ENCODE assay signal across 15 cellular contexts in genomic region chr2:217010173-217010572, GRCh38.
A peak's percentile ranks its signal among the peaks of the same experiment; 100 is the strongest.
DNase-seq lines count a peak whose midpoint lies in the region; ATAC-seq and TF ChIP-seq lines count a peak whose summit lies in the region.
"Had no signal": no experiment of that assay in that cellular context is flagged by ENCODE, and none has a peak within 500 bp of the region (broad histone marks: within the 10 kb centered on the region; RNA-seq: fewer than 3 reads in every experiment).

No MANE protein-coding gene starts in this region.

- H3K9me3 ChIP-seq in hepatocyte (ENCODE audit: low read depth): no peaks in the 10 kb centered on the region
- no peaks in the 10 kb centered on the region for H3K9me3 ChIP-seq in mesenchymal stem cell (ENCODE audit: control insufficient read depth, low read length)

- H4K91ac ChIP-seq in mesenchymal stem cell (ENCODE audit: low read length): no peak overlapping the region

- no peak overlapping the region for H3K4me3 ChIP-seq in hepatocyte
- H3K4me3 ChIP-seq in mesenchymal stem cell (ENCODE audit: insufficient read depth in 1 of 2, low read depth in 1 of 2, low read length in 2 of 2): no peak overlapping the region
- H3K4me3 ChIP-seq: BLaER1 treated with 17β-estradiol and CSF1 and Interleukin-3, amounts not matched to agents 10 nM and 100 nM; GM23248 had no signal

- H3K4me1 Mint-ChIP-seq in WTC11: peaks cover 14% of the 10 kb centered on the region
- peaks cover 2% of the 10 kb centered on the region for H3K4me1 Mint-ChIP-seq in activated naive CD8-positive, alpha-beta T cell treated with anti-CD3 and anti-CD28 coated beads for 36 hours
- H3K4me1 Mint-ChIP-seq: CD4-positive, CD25-positive, alpha-beta regulatory T cell had no signal

- no peak overlapping the region for H2BK12ac ChIP-seq in mesenchymal stem cell (ENCODE audit: low read length in 2 of 2)

- peak overlapping the region in 1 of 2 experiments; percentile 34 for H3K18ac ChIP-seq in mesenchymal stem cell (ENCODE audit: low read depth in 1 of 2, low read length in 2 of 2)

- no peak overlapping the region for H3K4me2 ChIP-seq in hepatocyte
- H3K4me2 ChIP-seq in mesenchymal stem cell (ENCODE audit: low read length, poor library complexity, severe bottlenecking): no peak overlapping the region
- H3K4me2 ChIP-seq: BLaER1 treated with 17β-estradiol and CSF1 and Interleukin-3, amounts not matched to agents 10 nM and 100 nM had no signal

- no peak overlapping the region for H4K8ac ChIP-seq in mesenchymal stem cell (ENCODE audit: low read length)

- no peaks in the 10 kb centered on the region for H3K9me3 Mint-ChIP-seq in WTC11
- no peaks in the 10 kb centered on the region for H3K9me3 Mint-ChIP-seq in activated naive CD8-positive, alpha-beta T cell treated with anti-CD3 and anti-CD28 coated beads for 36 hours

- H3K9me2 ChIP-seq in hepatocyte (replicated peaks; ENCODE audit: insufficient read depth): no peaks in the 10 kb centered on the region

- DNase-seq in DMS53 (lab: John Stamatoyannopoulos, UW): peak; percentile 4
- DNase-seq in DMS53 treated with DMSO at 0.1 percent for 48 hours (lab: John Stamatoyannopoulos, UW; ENCODE audit: unreplicated experiment): no peak
- DNase-seq in WTC11 (ENCODE audit: low spot score): no peak
- peak; percentile 13 for DNase-seq in hepatocyte (ENCODE audit: low spot score)
- peak; percentile 34 for DNase-seq in mesenchymal stem cell
- DNase-seq in activated naive CD8-positive, alpha-beta T cell treated with anti-CD3 and anti-CD28 coated beads for 36 hours: no peak
- DNase-seq: 8988T; ACHN; CD4-positive, CD25-positive, alpha-beta regulatory T cell; DMS 273 treated with DMSO at 0.1 percent for 48 hours; GF-D8; GM23248; H7 had no signal

- H2BK15ac ChIP-seq in mesenchymal stem cell (ENCODE audit: low read depth, poor library complexity, severe bottlenecking): no peak overlapping the region

- H3K23ac ChIP-seq in mesenchymal stem cell (ENCODE audit: low read length in 2 of 2): no peak overlapping the region

- H3K36me3 ChIP-seq in hepatocyte (replicated peaks; ENCODE audit: insufficient read depth, low read depth): no peaks in the 10 kb centered on the region
- H3K36me3 ChIP-seq in mesenchymal stem cell (ENCODE audit: control insufficient read depth in 1 of 2, insufficient read depth in 2 of 2, low read depth in 1 of 2, low read length in 2 of 2): no peaks in the 10 kb centered on the region
- H3K36me3 ChIP-seq: BLaER1 treated with 17β-estradiol and CSF1 and Interleukin-3, amounts not matched to agents 10 nM and 100 nM had no signal

- TF ChIP-seq CTCF in WTC11 (IDR thresholded peaks at IDR 0.05) (no peak), hepatocyte (IDR thresholded peaks at IDR 0.05; ENCODE audit: poor library complexity) (no peak)

- ATAC-seq in WTC11: no peak
- ATAC-seq in GM18870 (IDR thresholded peaks at IDR 0.05; ENCODE audit: unreplicated experiment): no peak

- H2AFZ ChIP-seq in hepatocyte: no peak overlapping the region
- no peak overlapping the region for H2AFZ ChIP-seq in mesenchymal stem cell (ENCODE audit: low read depth, low read length)
- H2AFZ ChIP-seq: GM23248 had no signal

- no peaks in the 10 kb centered on the region for H3K27me3 Mint-ChIP-seq in WTC11 (ENCODE audit: low read depth)
- H3K27me3 Mint-ChIP-seq in activated naive CD8-positive, alpha-beta T cell treated with anti-CD3 and anti-CD28 coated beads for 36 hours: peaks cover 28% of the 10 kb centered on the region

- no peaks in the 10 kb centered on the region for H4K20me1 ChIP-seq in hepatocyte (ENCODE audit: insufficient read depth, poor library complexity, severe bottlenecking)
- H4K20me1 ChIP-seq: BLaER1 treated with 17β-estradiol and CSF1 and Interleukin-3, amounts not matched to agents 10 nM and 100 nM had no signal

- POLR2A ChIA-PET in WTC11 (lab: Charles Lee): no interaction called here

- H3K27me3 ChIP-seq in hepatocyte (peaks cover 3% of the 10 kb centered on the region), mesenchymal stem cell (ENCODE audit: control insufficient read depth in 1 of 2, insufficient read depth in 1 of 2, low read length in 2 of 2) (peaks cover 0 to 4% of the 10 kb centered on the region in 2 experiments)

- H3K79me2 ChIP-seq in hepatocyte: no peaks in the 10 kb centered on the region

- no peak overlapping the region for H3K14ac ChIP-seq in mesenchymal stem cell (ENCODE audit: low read length in 2 of 2)

- H3K27ac ChIP-seq in hepatocyte: peak overlapping the region; percentile 31
- H3K27ac ChIP-seq in mesenchymal stem cell (ENCODE audit: low read length, poor library complexity, severe bottlenecking): no peak overlapping the region
- H3K27ac ChIP-seq: BLaER1 treated with 17β-estradiol and CSF1 and Interleukin-3, amounts not matched to agents 10 nM and 100 nM; GM23248 had no signal

- H2AK5ac ChIP-seq in mesenchymal stem cell (ENCODE audit: low read length, severe bottlenecking): no peak overlapping the region

- H3K36me3 Mint-ChIP-seq in WTC11: no peaks in the 10 kb centered on the region
- no peaks in the 10 kb centered on the region for H3K36me3 Mint-ChIP-seq in activated naive CD8-positive, alpha-beta T cell treated with anti-CD3 and anti-CD28 coated beads for 36 hours
- H3K36me3 Mint-ChIP-seq: CD4-positive, CD25-positive, alpha-beta regulatory T cell had no signal

- no peak overlapping the region for H3K4me3 Mint-ChIP-seq in WTC11
- no peak overlapping the region for H3K4me3 Mint-ChIP-seq in activated naive CD8-positive, alpha-beta T cell treated with anti-CD3 and anti-CD28 coated beads for 36 hours
- H3K4me3 Mint-ChIP-seq: CD4-positive, CD25-positive, alpha-beta regulatory T cell had no signal

- CTCF ChIA-PET in WTC11 (lab: Charles Lee): no interaction called here

- no peaks in the 10 kb centered on the region for H3K79me1 ChIP-seq in mesenchymal stem cell (replicated peaks; ENCODE audit: low read length, poor library complexity, severe bottlenecking)

- H3K4ac ChIP-seq in mesenchymal stem cell (ENCODE audit: low read depth in 1 of 2, low read length in 2 of 2): no peak overlapping the region

- WGBS in hepatocyte (ENCODE audit: low lambda C conversion rate, missing lambda C conversion rate): 85% methylated on average over 3 of the region's 3 CpGs
- 88% methylated on average over 3 of the region's 3 CpGs for WGBS in mesenchymal stem cell

- H2BK120ac ChIP-seq in mesenchymal stem cell (ENCODE audit: low read depth, low read length): no peak overlapping the region

- H3K4me1 ChIP-seq in hepatocyte (ENCODE audit: insufficient read depth): no peaks in the 10 kb centered on the region
- no peaks in the 10 kb centered on the region for H3K4me1 ChIP-seq in mesenchymal stem cell (ENCODE audit: control insufficient read depth, insufficient read depth, low read depth, low read length)

- no peak overlapping the region for H2BK5ac ChIP-seq in mesenchymal stem cell (ENCODE audit: low read depth, low read length, poor library complexity, severe bottlenecking)

- no peak overlapping the region for H3K27ac Mint-ChIP-seq in WTC11
- no peak overlapping the region for H3K27ac Mint-ChIP-seq in activated naive CD8-positive, alpha-beta T cell treated with anti-CD3 and anti-CD28 coated beads for 36 hours

- H3K9ac ChIP-seq in mesenchymal stem cell (ENCODE audit: low read length): no peak overlapping the region
- H3K9ac ChIP-seq: BLaER1 treated with 17β-estradiol and CSF1 and Interleukin-3, amounts not matched to agents 10 nM and 100 nM; GM23248 had no signal

TF ChIP-seq in WTC11, 78 proteins besides CTCF, POLR2A, EP300 and RAD21:
- TF ChIP-seq ZNF416 (CRISPR knock-in tag; IDR thresholded peaks at IDR 0.05) (no peak), ZNF219 (CRISPR knock-in tag; IDR thresholded peaks at IDR 0.05; ENCODE audit: borderline replicate concordance) (no peak), TEAD1 (CRISPR knock-in tag; IDR thresholded peaks at IDR 0.05) (no peak), GABPB1 (CRISPR knock-in tag; IDR thresholded peaks at IDR 0.05) (peak; percentile 97), ZNF121 (CRISPR knock-in tag; IDR thresholded peaks at IDR 0.05) (no peak)

Comparison
In these comparisons a context has a peak if more than half of its experiments do, and no peak if none do; other contexts are left out.
1. DNase-seq: peak in DMS53 (single experiment), hepatocyte (single experiment) and mesenchymal stem cell (single experiment); none in DMS53 treated with DMSO at 0.1 percent for 48 hours (single experiment), WTC11 (single experiment) and activated naive CD8-positive, alpha-beta T cell treated with anti-CD3 and anti-CD28 coated beads for 36 hours (single experiment).